In genomic region chr18:21831413-21831831, GRCh38 we compare ENCODE assay signal across 13 cellular contexts.
A peak's percentile ranks its signal among the peaks of the same experiment; 100 is the strongest.
DNase-seq lines count a peak whose midpoint lies in the region; ATAC-seq lines count a peak whose summit lies in the region.
"Had no signal": no experiment of that assay in that cellular context is flagged by ENCODE, and none has a peak within 500 bp of the region (broad histone marks: within the 10 kb centered on the region; RNA-seq: fewer than 3 reads in every experiment).

No MANE protein-coding gene starts in this region.

- H3K18ac ChIP-seq in trophoblast cell (ENCODE audit: low read length): no peak overlapping the region

- DNase-seq in Right ventricle myocardium inferior (ENCODE audit: missing footprints): no peak
- no peak for DNase-seq in cardiac septum (ENCODE audit: low spot score)
- no peak for DNase-seq in trophoblast cell
- no peak for DNase-seq in SKM-1 (lab: John Stamatoyannopoulos, UW; ENCODE audit: unreplicated experiment)
- DNase-seq in glomerular visceral epithelial cell (ENCODE audit: extremely low spot score): no peak
- no peak for DNase-seq in stimulated activated CD4-positive, alpha-beta T cell treated with anti-CD3 and anti-CD28 coated beads, Interleukin-1b, Interleukin-23, amount 100 ng/mL, for 48 hours
- DNase-seq: activated CD4-positive, alpha-beta memory T cell treated with anti-CD3 and anti-CD28 coated beads, Interleukin-2, amount 10 ng/mL, durations not matched to agents 7 days and 5 days; effector memory CD4-positive, alpha-beta T cell; Karpas-422; naive thymus-derived CD4-positive, alpha-beta T cell had no signal

- no peak overlapping the region for H3K14ac ChIP-seq in trophoblast cell (ENCODE audit: low read length)

- WGBS in trophoblast cell (ENCODE audit: extremely low coverage, insufficient coverage, insufficient read length): no CpG with 5 or more reads among the region's 5 CpGs

- no peak overlapping the region for H3K4ac ChIP-seq in trophoblast cell (ENCODE audit: low read depth, low read length)

- H2AK5ac ChIP-seq in trophoblast cell (ENCODE audit: low read length): no peak overlapping the region

- intact Hi-C loops in Right ventricle myocardium inferior (cut with DNase I) (loop anchor here (5.0 to 10.0 kb wide), 2 partner anchors 336 to 533 kb away; partner anchors contain the start of gene GATA6), cardiac septum (cut with DNase I) (no loop called here)

- H3K79me1 ChIP-seq in trophoblast cell (ENCODE audit: low read length): no peaks in the 10 kb centered on the region

- H2BK12ac ChIP-seq in trophoblast cell (ENCODE audit: low read length): no peak overlapping the region

- ATAC-seq in Right ventricle myocardium inferior (peak; percentile 75), HG02981 (IDR thresholded peaks at IDR 0.05; ENCODE audit: unreplicated experiment) (no peak)
- ATAC-seq: naive thymus-derived CD4-positive, alpha-beta T cell had no signal

- H3K23ac ChIP-seq in trophoblast cell (ENCODE audit: low read length): no peak overlapping the region

- no peaks in the 10 kb centered on the region for H3K4me1 ChIP-seq in iPS-20b (ENCODE audit: insufficient read depth, low read length)
- H3K4me1 ChIP-seq in trophoblast cell (ENCODE audit: control insufficient read depth in 1 of 2, insufficient read depth in 2 of 2, low read length in 2 of 2): peaks cover 0 to 2% of the 10 kb centered on the region in 2 experiments

- H4K91ac ChIP-seq in trophoblast cell (ENCODE audit: low read depth, low read length): no peak overlapping the region

- H3K9ac ChIP-seq in iPS-20b (ENCODE audit: low read depth, low read length) (peak overlapping the region; percentile 19; the same call in 1 of the 2 replicates), trophoblast cell (ENCODE audit: low read length) (no peak overlapping the region)

- no peaks in the 10 kb centered on the region for H3K9me3 ChIP-seq in iPS-20b (ENCODE audit: insufficient read depth, low read depth, low read length)
- no peaks in the 10 kb centered on the region for H3K9me3 ChIP-seq in trophoblast cell (ENCODE audit: insufficient read depth, low read depth, low read length)

- no peaks in the 10 kb centered on the region for H3K27me3 ChIP-seq in iPS-20b (ENCODE audit: insufficient read depth, low read length)
- H3K27me3 ChIP-seq in trophoblast cell (ENCODE audit: insufficient read depth, low read length): no peaks in the 10 kb centered on the region

- H3K36me3 ChIP-seq in iPS-20b (ENCODE audit: insufficient read depth, low read depth, low read length) (peaks cover 8% of the 10 kb centered on the region; the same call in 1 of the 2 replicates), trophoblast cell (ENCODE audit: control insufficient read depth in 1 of 2, insufficient read depth in 2 of 2, low read length in 2 of 2) (no peaks in the 10 kb centered on the region)

- H3K4me2 ChIP-seq in trophoblast cell (ENCODE audit: low read length): peak overlapping the region; percentile 19

- H3K27ac ChIP-seq in iPS-20b (ENCODE audit: low read length) (no peak overlapping the region), trophoblast cell (ENCODE audit: low read depth, low read length) (no peak overlapping the region)
- H3K27ac ChIP-seq: 22Rv1 had no signal

- H2BK120ac ChIP-seq in trophoblast cell (ENCODE audit: insufficient read depth, low read length, poor library complexity): no peak overlapping the region

- H4K8ac ChIP-seq in trophoblast cell (ENCODE audit: low read depth, low read length): no peak overlapping the region

- H3K4me3 ChIP-seq in iPS-20b (ENCODE audit: low read length) (no peak overlapping the region), trophoblast cell (ENCODE audit: low read depth, low read length) (no peak overlapping the region)

- no peak overlapping the region for H2AFZ ChIP-seq in trophoblast cell (ENCODE audit: insufficient read depth, low read length, poor library complexity)

- no peak overlapping the region for H4K12ac ChIP-seq in trophoblast cell (ENCODE audit: low read depth, low read length)

- H2BK5ac ChIP-seq in trophoblast cell (ENCODE audit: low read depth, low read length, poor library complexity): no peak overlapping the region

- H3K79me2 ChIP-seq in trophoblast cell (ENCODE audit: control insufficient read depth, insufficient read depth, low read length, poor library complexity): no peaks in the 10 kb centered on the region
